Comparison of ENCODE assay signal across 17 cellular contexts in genomic region chr12:89163918-89164317, GRCh38.
A peak's percentile ranks its signal among the peaks of the same experiment; 100 is the strongest.
DNase-seq lines count a peak whose midpoint lies in the region; ATAC-seq and TF ChIP-seq lines count a peak whose summit lies in the region.
"Had no signal": no experiment of that assay in that cellular context is flagged by ENCODE, and none has a peak within 500 bp of the region (broad histone marks: within the 10 kb centered on the region; RNA-seq: fewer than 3 reads in every experiment).

No MANE protein-coding gene starts in this region.

- DNase-seq in Kasumi-1 (lab: John Stamatoyannopoulos, UW) (peak; percentile 21 to 36), endodermal cell (no peak), HuH-7.5 (ENCODE audit: low spot score) (no peak)
- DNase-seq: activated naive CD4-positive, alpha-beta T cell; DMS79; MG63; NCI-H2081 treated with DMSO at 0.1 percent for 48 hours; posterior cingulate gyrus; stimulated activated CD4-positive, alpha-beta T cell treated with anti-CD3 and anti-CD28 coated beads, Interleukin-12 subunit alpha, Interleukin-12 subunit beta, amount 100 ng/mL, for 4 hours; stimulated activated naive CD4-positive, alpha-beta T cell treated with Interleukin-2 at 50 U/mL for 16 hours; SW 1271; WERI-Rb-1 had no signal

- no peaks in the 10 kb centered on the region for H3K36me3 ChIP-seq in BLaER1 treated with 17β-estradiol and CSF1 and Interleukin-3, amounts not matched to agents 10 nM and 100 nM
- H3K36me3 ChIP-seq in endodermal cell (ENCODE audit: control insufficient read depth, insufficient read depth, low read length) (no peaks in the 10 kb centered on the region), parathyroid adenoma (ENCODE audit: control insufficient read depth, insufficient read depth, low read length) (no peaks in the 10 kb centered on the region)
- H3K36me3 ChIP-seq: MG63, WERI-Rb-1 had no signal

- peaks cover 9% of the 10 kb centered on the region for H3K4me1 Mint-ChIP-seq in endodermal cell

- no peak for ATAC-seq in GM19023 (IDR thresholded peaks at IDR 0.05; ENCODE audit: unreplicated experiment)
- no peak for ATAC-seq in HG02973 (IDR thresholded peaks at IDR 0.05; ENCODE audit: unreplicated experiment)

- 0 out of 22 replicates have a peak, but pooled peaks cover 0 to 6% (median 0%) of the 10 kb centered on the region in 11 experiments for H3K9me3 ChIP-seq in BLaER1 treated with 17β-estradiol and CSF1 and Interleukin-3, amounts not matched to agents 10 nM and 100 nM (replicated peaks in 1 of 11)
- H3K9me3 ChIP-seq in endodermal cell (ENCODE audit: control insufficient read depth, low read length) (no peaks in the 10 kb centered on the region), parathyroid adenoma (ENCODE audit: control insufficient read depth, low read length) (no peaks in the 10 kb centered on the region)
- H3K9me3 ChIP-seq: MG63 had no signal

- peaks cover 30 to 93% (median 87%) of the 10 kb centered on the region in 10 experiments for H3K4me1 ChIP-seq in BLaER1 treated with 17β-estradiol and CSF1 and Interleukin-3, amounts not matched to agents 10 nM and 100 nM
- H3K4me1 ChIP-seq in endodermal cell (ENCODE audit: control insufficient read depth, insufficient read depth, low read length) (peaks cover 11% of the 10 kb centered on the region), parathyroid adenoma (peaks cover 58% of the 10 kb centered on the region)

- peak overlapping the region; percentile 75 to 100 (median 98); a peak in 21 of 22 replicates for H3K27ac ChIP-seq in BLaER1 treated with 17β-estradiol and CSF1 and Interleukin-3, amounts not matched to agents 10 nM and 100 nM
- H3K27ac ChIP-seq in endodermal cell (ENCODE audit: low read depth, low read length) (no peak overlapping the region), parathyroid adenoma (peak overlapping the region; percentile 93)
- H3K27ac ChIP-seq: WERI-Rb-1 had no signal

- H3K9me3 Mint-ChIP-seq in endodermal cell: no peaks in the 10 kb centered on the region

- peak overlapping the region in 10 of 11 experiments; percentile 52 to 94 (median 83); a peak in 17 of 22 replicates for H3K9ac ChIP-seq in BLaER1 treated with 17β-estradiol and CSF1 and Interleukin-3, amounts not matched to agents 10 nM and 100 nM
- H3K9ac ChIP-seq in endodermal cell (ENCODE audit: extremely low read depth, low read length, poor library complexity, severe bottlenecking) (no peak overlapping the region), parathyroid adenoma (no peak overlapping the region)

- H4K20me1 ChIP-seq in BLaER1 treated with 17β-estradiol and CSF1 and Interleukin-3, amounts not matched to agents 10 nM and 100 nM: no peaks in the 10 kb centered on the region

- H2AFZ ChIP-seq in parathyroid adenoma: no peak overlapping the region
- H2AFZ ChIP-seq: hepatocyte had no signal

- H3K4me3 ChIP-seq in BLaER1 treated with 17β-estradiol and CSF1 and Interleukin-3, amounts not matched to agents 10 nM and 100 nM: no peak overlapping the region
- H3K4me3 ChIP-seq in endodermal cell (ENCODE audit: low read length) (peak overlapping the region; percentile 34), parathyroid adenoma (ENCODE audit: low read depth, low read length) (no peak overlapping the region)
- H3K4me3 ChIP-seq: hepatocyte, MG63 had no signal

- H3K27ac Mint-ChIP-seq in endodermal cell: no peak overlapping the region

- TF ChIP-seq CTCF in endodermal cell (conservative IDR thresholded peaks at IDR 0.05): no peak
- TF ChIP-seq CTCF in parathyroid adenoma (IDR thresholded peaks at IDR 0.05): no peak

- no peaks in the 10 kb centered on the region for H3K27me3 Mint-ChIP-seq in endodermal cell (ENCODE audit: insufficient read depth)

- WGBS in endodermal cell (ENCODE audit: insufficient coverage in 1 of 2, insufficient read length in 1 of 2), 2 experiments: 40% methylated on average over 1 of the region's 1 CpG; no CpG with 5 or more reads in 1 of the 2 experiments

- peak overlapping the region in 10 of 11 experiments; percentile 33 to 89 (median 66); a peak in 20 of 22 replicates for H3K4me2 ChIP-seq in BLaER1 treated with 17β-estradiol and CSF1 and Interleukin-3, amounts not matched to agents 10 nM and 100 nM
- H3K4me2 ChIP-seq in parathyroid adenoma (ENCODE audit: low read length): no peak overlapping the region
- H3K4me2 ChIP-seq: hepatocyte had no signal

- no peaks in the 10 kb centered on the region for H3K79me2 ChIP-seq in parathyroid adenoma
- H3K79me2 ChIP-seq: hepatocyte had no signal

- no peaks in the 10 kb centered on the region for H3K27me3 ChIP-seq in BLaER1 treated with 17β-estradiol and CSF1 and Interleukin-3, amounts not matched to agents 10 nM and 100 nM
- H3K27me3 ChIP-seq in endodermal cell (ENCODE audit: control insufficient read depth, insufficient read depth, low read length, poor library complexity, severe bottlenecking): no peaks in the 10 kb centered on the region
- no peaks in the 10 kb centered on the region for H3K27me3 ChIP-seq in parathyroid adenoma (ENCODE audit: control insufficient read depth, insufficient read depth, low read length)
- H3K27me3 ChIP-seq: hepatocyte, MG63 had no signal

- no peaks in the 10 kb centered on the region for H3K36me3 Mint-ChIP-seq in endodermal cell (ENCODE audit: low read depth)

- H3K4me3 Mint-ChIP-seq in endodermal cell: no peak overlapping the region

Comparison
In these comparisons a context has a peak if more than half of its experiments do, and no peak if none do; other contexts are left out.
1. H3K9ac ChIP-seq: peak in BLaER1 treated with 17β-estradiol and CSF1 and Interleukin-3, amounts not matched to agents 10 nM and 100 nM (10 of 11); none in endodermal cell (single experiment) and parathyroid adenoma (single experiment).
2. DNase-seq: peak in Kasumi-1 (2 of 2); none in endodermal cell (single experiment) and HuH-7.5 (single experiment).